ENCODE assay signal across 8 cellular contexts in the genomic region with DNA sequence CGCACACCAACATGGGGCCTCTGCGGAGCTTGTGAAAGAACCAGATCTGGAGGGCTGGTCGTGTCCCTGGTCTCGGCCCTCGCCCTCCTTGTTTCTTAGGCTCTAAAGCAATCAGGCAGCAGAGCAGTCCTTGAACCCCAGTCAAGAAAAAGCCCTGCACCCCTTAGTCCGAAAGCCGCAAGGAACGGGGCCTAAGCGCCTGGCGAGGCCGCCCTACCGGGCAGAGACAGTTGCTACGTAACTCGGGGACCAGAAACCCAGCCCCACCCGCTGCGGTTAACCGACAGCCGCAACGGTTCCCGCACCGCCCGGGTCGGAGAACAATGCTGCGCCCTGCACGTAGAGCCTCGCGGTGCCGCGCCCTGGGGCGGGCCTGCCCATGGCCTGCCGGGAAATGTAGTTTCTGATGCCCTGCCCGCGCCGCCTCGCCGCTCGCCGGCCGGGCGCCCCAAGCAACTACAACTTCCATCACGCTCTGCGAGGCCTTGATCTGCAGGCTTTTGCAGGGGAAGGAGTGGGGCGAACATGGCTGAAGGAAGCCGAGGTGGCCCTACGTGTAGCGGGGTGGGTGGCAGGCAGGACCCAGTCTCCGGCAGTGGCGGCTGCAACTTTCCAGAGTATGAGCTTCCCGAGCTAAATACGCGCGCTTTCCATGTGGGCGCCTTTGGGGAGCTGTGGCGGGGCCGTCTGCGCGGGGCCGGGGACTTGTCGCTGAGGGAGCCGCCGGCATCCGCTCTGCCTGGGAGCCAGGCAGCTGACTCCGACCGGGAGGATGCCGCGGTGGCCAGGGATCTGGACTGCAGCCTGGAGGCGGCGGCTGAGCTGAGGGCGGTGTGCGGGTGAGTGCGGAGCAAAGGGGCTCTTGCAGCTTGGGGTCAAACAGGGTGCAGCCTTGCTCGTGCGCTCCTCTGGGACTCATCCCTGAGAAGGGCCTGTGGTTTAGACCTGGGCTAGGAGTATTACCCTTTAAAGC. TPM values are rescaled to one million over a fixed set of nuclear protein-coding genes. Genes with fewer than 3 reads are reported as not detected.
A peak's percentile ranks its signal among the peaks of the same experiment; 100 is the strongest.
DNase-seq lines count a peak whose midpoint lies in the region; ATAC-seq and TF ChIP-seq lines count a peak whose summit lies in the region.

Gene SNAPC3 (plus strand): TSS at position 522 of the 973 bp plus-strand sequence. CDS start 4 bp downstream, at position 526.

- H3K4me1 ChIP-seq in KMS-11 (ENCODE audit: low read depth, poor library complexity, severe bottlenecking) (peaks cover 38% of the 10 kb centered on the region), Panc1 (ENCODE audit: control insufficient read depth, insufficient read depth, low read length) (no peaks in the 10 kb centered on the region), esophagus (ENCODE audit: control insufficient read depth in 2 of 2, insufficient read depth in 2 of 2, low read length in 1 of 2) (no peaks in the 10 kb centered on the region), mucosa of stomach (ENCODE audit: control insufficient read depth, insufficient read depth, low read length) (peaks cover 9% of the 10 kb centered on the region)

- H3K79me2 ChIP-seq in KMS-11 (ENCODE audit: insufficient read depth, low read depth): peaks cover 43% of the 10 kb centered on the region; the same call in 1 of the 2 replicates

- no TSS peak for BruUV-seq in Panc1 (replicated peaks; lab: Mats Ljungman, UMichigan)

- ATAC-seq in GM21786 (IDR thresholded peaks at IDR 0.05; ENCODE audit: unreplicated experiment) (peak; percentile 94), Panc1 (peak; percentile 99)

- DNase-seq in DMS79 treated with DMSO at 0.1 percent for 48 hours (lab: John Stamatoyannopoulos, UW) (peak; percentile 95), Panc1 (ENCODE audit: low read depth, low spot score) (no peak)
- peak; percentile 93 to 95 for DNase-seq in activated T-cell treated with anti-CD3 and anti-CD28 coated beads, Interleukin-2, amount 50 U/mL, for 48 hours
- peak; percentile 96 for DNase-seq in stimulated activated CD8-positive, alpha-beta memory T cell treated with anti-CD3 and anti-CD28 coated beads, Interleukin-4, amount 100 ng/mL, for 48 hours

- H3K27me3 ChIP-seq in KMS-11 (ENCODE audit: insufficient read depth, low read depth): no peaks in the 10 kb centered on the region
- no peaks in the 10 kb centered on the region for H3K27me3 ChIP-seq in Panc1 (ENCODE audit: control insufficient read depth, insufficient read depth, low read length)
- no peaks in the 10 kb centered on the region for H3K27me3 ChIP-seq in esophagus (ENCODE audit: control insufficient read depth in 1 of 2, insufficient read depth in 2 of 2, low read length in 2 of 2)
- no peaks in the 10 kb centered on the region for H3K27me3 ChIP-seq in mucosa of stomach (ENCODE audit: control insufficient read depth, insufficient read depth, low read length)

- in situ Hi-C loops in Panc1 (cut with HindIII; ENCODE audit: low pct_unique_long_range_greater_than_20kb, low sequenced_read_pairs): no loop called here

- H3K9ac ChIP-seq in KMS-11 (peak within 1 kb of the TSS; percentile 59), mucosa of stomach (ENCODE audit: low read length) (peak within 1 kb of the TSS; percentile 83)

- POLR2A ChIA-PET in Panc1 (lab: Charles Lee): no interaction called here

- H3K27ac ChIP-seq in KMS-11 (peak within 1 kb of the TSS; percentile 50), Panc1 (ENCODE audit: low read length) (peak within 1 kb of the TSS; percentile 87), esophagus (ENCODE audit: low read depth in 2 of 2, low read length in 1 of 2) (peak within 1 kb of the TSS; percentile 93 to 96)

- H3K36me3 ChIP-seq in KMS-11 (ENCODE audit: insufficient read depth) (0 out of 2 replicates have a peak, but pooled peaks cover 15% of the 10 kb centered on the region), Panc1 (ENCODE audit: control insufficient read depth, insufficient read depth, low read length) (peaks cover 5% of the 10 kb centered on the region; the same call in 1 of the 2 replicates), esophagus (ENCODE audit: control insufficient read depth in 2 of 2, insufficient read depth in 2 of 2, low read length in 1 of 2) (peaks cover 0 to 5% of the 10 kb centered on the region in 2 donors), mucosa of stomach (ENCODE audit: control insufficient read depth, insufficient read depth, low read length) (no peaks in the 10 kb centered on the region)

- H3K4me2 ChIP-seq in KMS-11: peak within 1 kb of the TSS; percentile 88

- WGBS in esophagus, 2 donors: 1% methylated on average over 70 to 73 of the region's 73 CpGs

- H2AFZ ChIP-seq in KMS-11 (ENCODE audit: low read depth): peak within 1 kb of the TSS; percentile 74

- H3K4me3 ChIP-seq in KMS-11 (IDR thresholded peaks at IDR 0.05; ENCODE audit: insufficient read depth, low read depth, low read length) (no peak within 1 kb of the TSS), Panc1 (ENCODE audit: low read depth in 2 of 2, low read length in 2 of 2) (peak within 1 kb of the TSS; percentile 66 to 73), esophagus (ENCODE audit: low read depth in 1 of 2, low read length in 2 of 2) (peak within 1 kb of the TSS; percentile 75 to 98), mucosa of stomach (ENCODE audit: low read length) (peak within 1 kb of the TSS; percentile 90)

- TF ChIP-seq CTCF in KMS-11 (conservative IDR thresholded peaks at IDR 0.05; ENCODE audit: low read depth, low read length) (no peak), Panc1 (IDR thresholded peaks at IDR 0.05) (no peak)

- H3K9me3 ChIP-seq in Panc1 (ENCODE audit: control insufficient read depth, insufficient read depth, low read depth, low read length) (no peaks in the 10 kb centered on the region), esophagus (ENCODE audit: control insufficient read depth in 2 of 2, insufficient read depth in 1 of 2, low read depth in 1 of 2, low read length in 1 of 2) (no peaks in the 10 kb centered on the region), mucosa of stomach (ENCODE audit: control insufficient read depth, low read length) (no peaks in the 10 kb centered on the region)

- intact Hi-C loops in Panc1 (cut with micrococcal nuclease; ENCODE audit: unreplicated experiment): loop anchor here (10.0 kb wide), 2 partner anchors 118 to 148 kb away; partner anchors contain the start of gene TTC39B

- CTCF ChIA-PET in Panc1 (lab: Charles Lee): no interaction called here

- H4K20me1 ChIP-seq in KMS-11 (ENCODE audit: insufficient read depth): no peaks in the 10 kb centered on the region

RNA-seq across cellular contexts. Expression of gene SNAPC3, which starts in this region (rescaled TPM):
- total RNA-seq in Panc1 (2021; ENCODE audit: unreplicated experiment): 11.5 TPM
- 14.3 TPM for polyA plus RNA-seq in Panc1 (2012; ENCODE audit: insufficient read length)
- polyA plus RNA-seq in esophagus: 10 to 100 TPM; 10.8 to 12.9 TPM
